In the genomic region with DNA sequence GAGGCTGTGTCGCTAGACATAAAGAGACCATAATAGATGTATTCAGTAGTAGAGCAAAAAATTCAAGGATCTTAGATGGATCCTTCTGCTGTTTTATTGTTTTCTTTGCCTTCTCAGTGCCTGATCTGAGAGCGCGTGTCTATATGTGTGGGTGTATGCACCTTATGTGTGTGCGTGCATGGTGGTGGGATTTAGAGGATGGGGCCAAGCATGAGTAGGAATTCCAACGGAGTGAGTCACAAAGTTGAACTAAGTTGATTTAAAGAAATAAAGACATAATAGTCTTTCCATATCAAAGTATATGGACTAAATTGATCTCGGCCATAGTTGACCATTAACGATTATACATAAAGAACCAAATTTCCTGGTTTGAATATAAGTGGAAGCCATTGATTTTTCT, we compare ENCODE assay signal across 20 cellular contexts.
"Had no signal": no experiment of that assay in that cellular context is flagged by ENCODE, and none has a peak within 500 bp of the region (broad histone marks: within the 10 kb centered on the region; RNA-seq: fewer than 3 reads in every experiment).

No MANE protein-coding gene starts in this region.

- H3K4me3 ChIP-seq: esophagus muscularis mucosa, psoas muscle, right lobe of liver, spleen, testis, transverse colon had no signal

- H3K4me1 ChIP-seq: esophagus muscularis mucosa, parathyroid adenoma, psoas muscle, right lobe of liver, spleen, testis, transverse colon had no signal

- H3K9ac ChIP-seq: parathyroid adenoma had no signal

- H3K36me3 ChIP-seq: esophagus muscularis mucosa, right lobe of liver, spleen, transverse colon had no signal

- H3K27ac ChIP-seq: epithelial cell of prostate, esophagus muscularis mucosa, parathyroid adenoma, psoas muscle, right lobe of liver, spleen, testis, transverse colon had no signal

- H3K79me2 ChIP-seq: parathyroid adenoma had no signal

- FAIRE-seq: endometrium had no signal

- H3K27me3 ChIP-seq: esophagus muscularis mucosa, right lobe of liver, spleen, testis, transverse colon had no signal

- H2AFZ ChIP-seq: parathyroid adenoma had no signal

- DNase-seq: effector memory CD4-positive, alpha-beta T cell; head of caudate nucleus; hippocampal formation; kidney glomerular epithelial cell; mesendoderm; naive B cell; occipital lobe; psoas muscle; retina; right lobe of liver; spleen; stimulated activated CD4-positive, alpha-beta T cell treated with anti-CD3 and anti-CD28 coated beads, Interleukin-15, amount 100 ng/mL, for 24 hours; stimulated activated CD4-positive, alpha-beta T cell treated with anti-CD3 and anti-CD28 coated beads, Interleukin-1b, Interleukin-23, amount 100 ng/mL, for 48 hours; stimulated activated CD4-positive, alpha-beta T cell treated with anti-CD3 and anti-CD28 coated beads, Interleukin-4, amount 100 ng/mL, for 24 hours; testis; transverse colon had no signal

- H3K9me3 ChIP-seq: esophagus muscularis mucosa, psoas muscle, right lobe of liver, spleen, testis, transverse colon had no signal
